Comparison of ENCODE assay signal across 15 cellular contexts in genomic region chr1:40789675-40790430, GRCh38. TPM values are rescaled to one million over a fixed set of nuclear protein-coding genes. Genes with fewer than 3 reads are reported as not detected.
"Had no signal": no experiment of that assay in that cellular context is flagged by ENCODE, and none has a peak within 500 bp of the region (broad histone marks: within the 10 kb centered on the region; RNA-seq: fewer than 3 reads in every experiment).

No MANE protein-coding gene starts in this region.

- H3K9me3 Mint-ChIP-seq: activated naive CD8-positive, alpha-beta T cell treated with anti-CD3 and anti-CD28 coated beads, Interleukin-2, amount 50 U/mL, for 24 hours; activated T-helper 1 cell treated with anti-CD3 and anti-CD28 coated beads, Interleukin-12 subunit alpha, Interleukin-12 subunit beta, Interleukin-2, Interleukin-4 antibody, amounts not matched to agents 30 ng/mL and 10 ng/mL and 1 ng/mL, durations not matched to agents 14 hours and 24 hours and 36 hours; stimulated activated memory B cell treated with anti-CD40 and anti-IgM and Interleukin-4, amounts not matched to agents 10 μg/mL and 1 μg/mL and 100 μg/mL, for 72 hours had no signal

- H3K36me3 Mint-ChIP-seq: stimulated activated memory B cell treated with anti-CD40 and anti-IgM and Interleukin-4, amounts not matched to agents 10 μg/mL and 1 μg/mL and 100 μg/mL, for 72 hours had no signal

- FAIRE-seq: astrocyte, islet of Langerhans, pancreas had no signal

- DNase-seq: activated CD4-positive, alpha-beta T cell treated with anti-CD3 and anti-CD28 coated beads for 48 hours; activated naive CD4-positive, alpha-beta T cell treated with Interleukin-2 at 50 U/mL for 16 hours; activated naive CD8-positive, alpha-beta T cell treated with anti-CD3 and anti-CD28 coated beads, Interleukin-2, amount 50 U/mL, for 24 hours; foreskin melanocyte; heart left ventricle; left ventricle myocardium superior; mesenchymal stem cell; upper lobe of right lung had no signal

- H3K27ac Mint-ChIP-seq: activated naive CD8-positive, alpha-beta T cell treated with anti-CD3 and anti-CD28 coated beads, Interleukin-2, amount 50 U/mL, for 24 hours; activated T-helper 1 cell treated with anti-CD3 and anti-CD28 coated beads, Interleukin-12 subunit alpha, Interleukin-12 subunit beta, Interleukin-2, Interleukin-4 antibody, amounts not matched to agents 30 ng/mL and 10 ng/mL and 1 ng/mL, durations not matched to agents 14 hours and 24 hours and 36 hours had no signal

- H3K4me3 Mint-ChIP-seq: activated naive CD8-positive, alpha-beta T cell treated with anti-CD3 and anti-CD28 coated beads, Interleukin-2, amount 50 U/mL, for 24 hours; activated T-helper 1 cell treated with anti-CD3 and anti-CD28 coated beads, Interleukin-12 subunit alpha, Interleukin-12 subunit beta, Interleukin-2, Interleukin-4 antibody, amounts not matched to agents 30 ng/mL and 10 ng/mL and 1 ng/mL, durations not matched to agents 14 hours and 24 hours and 36 hours; stimulated activated memory B cell treated with anti-CD40 and anti-IgM and Interleukin-4, amounts not matched to agents 10 μg/mL and 1 μg/mL and 100 μg/mL, for 72 hours had no signal

RNA-seq across cellular contexts. Expression of gene KCNQ4, which starts 6.3 kb away (rescaled TPM):
- total RNA-seq: smooth muscle cell had no signal
- polyA plus RNA-seq: neural cell had no signal
